Comparison of ENCODE assay signal across 8 cellular contexts in the genomic region with DNA sequence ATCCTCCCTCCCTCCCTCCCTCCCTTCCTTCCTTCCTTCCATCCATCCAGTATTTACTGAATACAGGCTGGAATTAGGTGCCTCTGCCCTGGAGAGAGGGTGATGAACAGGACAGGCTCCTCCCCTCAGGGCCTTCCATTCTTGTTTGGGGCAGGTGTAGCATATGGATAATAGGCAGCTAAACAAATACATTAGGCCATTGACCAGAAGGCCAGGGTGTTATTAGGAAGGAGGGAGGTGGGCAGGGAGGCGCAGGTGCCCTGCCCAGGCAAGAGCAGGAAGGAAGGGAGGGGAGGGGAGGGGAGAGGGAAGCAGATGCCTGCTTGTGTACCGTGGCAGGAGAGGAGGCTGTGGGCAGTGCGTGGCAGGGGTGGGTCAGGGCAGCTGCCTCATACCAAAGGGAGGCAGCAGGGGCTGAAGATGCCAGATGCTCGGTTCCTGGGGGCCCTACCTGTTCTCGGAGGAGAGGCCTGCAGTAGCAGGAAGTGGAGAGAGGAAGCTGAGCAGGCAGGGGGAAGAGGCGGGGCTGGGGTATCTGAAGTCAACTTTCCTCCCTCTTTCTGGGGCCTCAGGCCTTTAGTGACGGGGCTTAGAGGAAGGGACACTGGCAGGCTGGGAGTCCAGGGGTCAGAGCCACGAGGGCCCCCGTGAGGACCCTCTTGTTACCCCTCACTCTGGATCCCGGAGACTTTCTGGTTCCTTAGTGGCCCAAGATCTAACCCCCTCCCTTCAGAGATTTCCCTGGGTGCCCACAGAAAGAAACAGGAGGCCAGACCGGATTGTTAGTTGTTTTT. TPM values are rescaled to one million over a fixed set of nuclear protein-coding genes. Genes with fewer than 3 reads are reported as not detected.
A peak's percentile ranks its signal among the peaks of the same experiment; 100 is the strongest.
DNase-seq lines count a peak whose midpoint lies in the region; TF ChIP-seq lines count a peak whose summit lies in the region.

RINL (minus strand) TSS at position 495 of the 794 bp plus-strand sequence. CDS start 1,533 bp downstream, outside the sequence.

- no TSS peak for BruUV-seq in MCF 10A (replicated peaks; lab: Mats Ljungman, UMichigan)

- peaks cover 2% of the 10 kb centered on the region for H3K36me3 Mint-ChIP-seq in MCF 10A (ENCODE audit: insufficient read depth, unreplicated experiment)

- H3K9ac ChIP-seq in mucosa of stomach (ENCODE audit: low read length), result peak within 1 kb of the TSS; percentile 66

- TF ChIP-seq CTCF in MCF 10A (IDR thresholded peaks at IDR 0.05; ENCODE audit: unreplicated experiment), result no peak

- H3K27me3 Mint-ChIP-seq in MCF 10A (ENCODE audit: insufficient read depth, unreplicated experiment), result no peaks in the 10 kb centered on the region

- no peaks in the 10 kb centered on the region for H3K27me3 ChIP-seq in mucosa of stomach (ENCODE audit: control insufficient read depth, insufficient read depth, low read length)

- no peaks in the 10 kb centered on the region for H3K9me3 Mint-ChIP-seq in MCF 10A (ENCODE audit: unreplicated experiment)

- CTCF ChIA-PET in MCF 10A (lab: Yijun Ruan, JAX), result interaction anchor here (0.6 to 1.6 kb wide), 4 partner anchors 9 to 363 kb away, joined by 3 to 12 read pairs (median 3); no protein-coding TSS in a partner anchor
- CTCF ChIA-PET in HEK293T (lab: Yijun Ruan, JAX), result interaction anchor here (0.7 to 1.4 kb wide), 3 partner anchors 10 to 12 kb away, joined by 3 to 8 read pairs (median 4); no protein-coding TSS in a partner anchor

- H3K36me3 ChIP-seq in mucosa of stomach (ENCODE audit: control insufficient read depth, insufficient read depth, low read length), result no peaks in the 10 kb centered on the region

- H3K27ac Mint-ChIP-seq in MCF 10A (ENCODE audit: low read depth, unreplicated experiment), result peak within 1 kb of the TSS; percentile 42

- H3K9me3 ChIP-seq in mucosa of stomach (ENCODE audit: control insufficient read depth, low read length), result no peaks in the 10 kb centered on the region

- H3K4me3 ChIP-seq in mucosa of stomach (ENCODE audit: low read length), result no peak within 1 kb of the TSS

- peaks cover 9% of the 10 kb centered on the region for H3K4me1 Mint-ChIP-seq in MCF 10A (ENCODE audit: insufficient read depth, unreplicated experiment)

- peaks cover 12% of the 10 kb centered on the region for H3K4me1 ChIP-seq in mucosa of stomach (ENCODE audit: control insufficient read depth, insufficient read depth, low read length)

- DNase-seq in NCI-H1417 treated with DMSO at 0.1 percent for 48 hours (lab: John Stamatoyannopoulos, UW) (peak; percentile 92), T-helper 9 cell (peak; percentile 48), MCF 10A (ENCODE audit: unreplicated experiment) (no peak), substantia nigra (lab: John Stamatoyannopoulos, UW) (peak in 4 of 49 donors; percentile 14 to 27 (median 22)), NCI-H446 treated with DMSO at 0.1 percent for 48 hours (lab: John Stamatoyannopoulos, UW) (no peak), HEK293T (ENCODE audit: extremely low spot score) (no peak)

- peak within 1 kb of the TSS; percentile 58 for H3K27ac ChIP-seq in substantia nigra (ENCODE audit: low read depth, low read length, poor library complexity, severe bottlenecking)

- in situ Hi-C loops in GM18951 (cut with MboI; ENCODE audit: low sequenced_read_pairs, unreplicated experiment), result no loop called here

- intact Hi-C loops in MCF 10A (cut with micrococcal nuclease), result no loop called here

- TF ChIP-seq POLR2A in GM18951 (IDR thresholded peaks at IDR 0.05; ENCODE audit: extremely low read depth, insufficient read depth, insufficient read length), result peak; percentile 80

- POLR2A ChIA-PET in MCF 10A (lab: Yijun Ruan, JAX), result interaction anchor here (0.7 to 1.3 kb wide), 3 partner anchors 15 to 103 kb away, joined by 3 to 5 read pairs (median 3); no protein-coding TSS in a partner anchor
- POLR2A ChIA-PET in HEK293T (lab: Yijun Ruan, JAX), result interaction anchor here (0.6 to 2.1 kb wide), 2 partner anchors 15 to 27 kb away, joined by 3 to 9 read pairs; no protein-coding TSS in a partner anchor

- no peak within 1 kb of the TSS for H3K4me3 Mint-ChIP-seq in MCF 10A (ENCODE audit: unreplicated experiment)

TF ChIP-seq in HEK293T, 16 proteins besides CTCF, POLR2A, EP300 and RAD21:
- TF ChIP-seq CTBP1 (IDR thresholded peaks at IDR 0.05; ENCODE audit: borderline replicate concordance), result no peak
- TF ChIP-seq SUZ12 (IDR thresholded peaks at IDR 0.05), result no peak
- TF ChIP-seq FOXM1 (IDR thresholded peaks at IDR 0.05; ENCODE audit: borderline replicate concordance), result no peak
- TF ChIP-seq L3MBTL2 (conservative IDR thresholded peaks at IDR 0.05), result no peak
- TF ChIP-seq ELF4 (IDR thresholded peaks at IDR 0.05), result no peak
- TF ChIP-seq, protein P1, sequence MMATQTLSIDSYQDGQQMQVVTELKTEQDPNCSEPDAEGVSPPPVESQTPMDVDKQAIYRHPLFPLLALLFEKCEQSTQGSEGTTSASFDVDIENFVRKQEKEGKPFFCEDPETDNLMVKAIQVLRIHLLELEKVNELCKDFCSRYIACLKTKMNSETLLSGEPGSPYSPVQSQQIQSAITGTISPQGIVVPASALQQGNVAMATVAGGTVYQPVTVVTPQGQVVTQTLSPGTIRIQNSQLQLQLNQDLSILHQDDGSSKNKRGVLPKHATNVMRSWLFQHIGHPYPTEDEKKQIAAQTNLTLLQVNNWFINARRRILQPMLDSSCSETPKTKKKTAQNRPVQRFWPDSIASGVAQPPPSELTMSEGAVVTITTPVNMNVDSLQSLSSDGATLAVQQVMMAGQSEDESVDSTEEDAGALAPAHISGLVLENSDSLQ (IDR thresholded peaks at IDR 0.05), result no peak
- no peak for TF ChIP-seq NFRKB (IDR thresholded peaks at IDR 0.05)
- TF ChIP-seq FOXK2 (IDR thresholded peaks at IDR 0.05), result no peak
- no peak for TF ChIP-seq LEF1 (IDR thresholded peaks at IDR 0.05; ENCODE audit: borderline replicate concordance)
- no peak for TF ChIP-seq HDGF (IDR thresholded peaks at IDR 0.05; ENCODE audit: borderline replicate concordance)
- no peak for TF ChIP-seq ARNT (IDR thresholded peaks at IDR 0.05)
- TF ChIP-seq SP1 (IDR thresholded peaks at IDR 0.05), result no peak
- no peak for TF ChIP-seq TARDBP (IDR thresholded peaks at IDR 0.05)
- TF ChIP-seq BHLHE40 (IDR thresholded peaks at IDR 0.05; ENCODE audit: borderline replicate concordance), result no peak
- TF ChIP-seq FOXA1 (IDR thresholded peaks at IDR 0.05), result no peak
- TF ChIP-seq ZNF384 (IDR thresholded peaks at IDR 0.05), result no peak

RNA-seq across cellular contexts. Expression of gene RINL, which starts in this region (rescaled TPM):
- total RNA-seq in MCF 10A (2022), result 3.7 and 4.7 TPM in 2 replicates

Comparison
In these comparisons a context has a peak if more than half of its experiments do, and no peak if none do; other contexts are left out.
1. DNase-seq: peak in NCI-H1417 treated with DMSO at 0.1 percent for 48 hours (single experiment) and T-helper 9 cell (single experiment); none in MCF 10A (single experiment), NCI-H446 treated with DMSO at 0.1 percent for 48 hours (single experiment) and HEK293T (single experiment).